Comparison of ENCODE assay signal across 30 cellular contexts in genomic region chr6:162603231-162603630, GRCh38.
"Had no signal": no experiment of that assay in that cellular context is flagged by ENCODE, and none has a peak within 500 bp of the region (broad histone marks: within the 10 kb centered on the region; RNA-seq: fewer than 3 reads in every experiment).

No MANE protein-coding gene starts in this region.

- H3K36me3 Mint-ChIP-seq: natural killer cell treated with Interleukin-12 subunit alpha and Interleukin-12 subunit beta and Interleukin-15 and Interleukin-18, amount 100 ng/mL, for 72 hours; stimulated activated memory B cell treated with anti-CD40 and anti-IgM and Interleukin-4, amounts not matched to agents 10 μg/mL and 1 μg/mL and 100 μg/mL, for 72 hours; type B pancreatic cell had no signal

- H2AFZ ChIP-seq: parathyroid adenoma had no signal

- H3K27ac ChIP-seq: ovary, parathyroid adenoma, psoas muscle, right lobe of liver, skin epidermis, spleen, suprapubic skin, testis, tibial artery, transverse colon, upper lobe of right lung, uterus had no signal

- H3K27me3 Mint-ChIP-seq: naive thymus-derived CD8-positive, alpha-beta T cell; natural killer cell treated with Interleukin-12 subunit alpha and Interleukin-12 subunit beta and Interleukin-15 and Interleukin-18, amount 100 ng/mL, for 72 hours; stimulated activated memory B cell treated with anti-CD40 and anti-IgM and Interleukin-4, amounts not matched to agents 10 μg/mL and 1 μg/mL and 100 μg/mL, for 72 hours; stimulated activated naive CD8-positive, alpha-beta T cell treated with anti-CD3 and anti-CD28 coated beads, Interleukin-15, amount 100 ng/mL, for 72 hours had no signal

- H3K4me1 ChIP-seq: parathyroid adenoma, psoas muscle, right lobe of liver, spleen, suprapubic skin, testis, tibial artery, transverse colon, upper lobe of right lung, uterus had no signal

- ATAC-seq: naive thymus-derived CD8-positive, alpha-beta T cell; natural killer cell treated with Interleukin-12 subunit alpha and Interleukin-12 subunit beta and Interleukin-15 and Interleukin-18, amount 100 ng/mL, for 72 hours; psoas muscle; right lobe of liver; stimulated activated memory B cell treated with anti-CD40 and anti-IgM and Interleukin-4, amounts not matched to agents 10 μg/mL and 1 μg/mL and 100 μg/mL, for 72 hours; stimulated activated naive CD8-positive, alpha-beta T cell treated with anti-CD3 and anti-CD28 coated beads, Interleukin-15, amount 100 ng/mL, for 72 hours; stimulated activated naive CD8-positive, alpha-beta T cell treated with anti-CD3 and anti-CD28 coated beads, Interleukin-15, Interleukin-2, amounts not matched to agents 100 U/mL and 50 U/mL, for 24 hours; upper lobe of right lung had no signal

- H3K4me2 ChIP-seq: smooth muscle cell had no signal

- DNase-seq: naive thymus-derived CD8-positive, alpha-beta T cell; nephron progenitor cell; occipital lobe; ovary; posterior cingulate gyrus; psoas muscle; right lobe of liver; spleen; stimulated activated CD4-positive, alpha-beta T cell treated with anti-CD3 and anti-CD28 coated beads, Interleukin-12 subunit alpha, Interleukin-12 subunit beta, amount 100 ng/mL, for 4 hours; stimulated activated CD4-positive, alpha-beta T cell treated with anti-CD3 and anti-CD28 coated beads, Interleukin-1b, Interleukin-23, amount 100 ng/mL, for 48 hours; stimulated activated CD4-positive, alpha-beta T cell treated with anti-CD3 and anti-CD28 coated beads, Interleukin-4, amount 100 ng/mL, for 1 hour; stimulated activated CD4-positive, alpha-beta T cell treated with anti-CD3 and anti-CD28 coated beads, Interleukin-4, amount 100 ng/mL, for 4 hours; stimulated activated CD8-positive, alpha-beta memory T cell treated with anti-CD3 and anti-CD28 coated beads, Interleukin-4, amount 100 ng/mL, for 48 hours; stimulated activated naive CD4-positive, alpha-beta T cell; stimulated activated naive CD8-positive, alpha-beta T cell treated with anti-CD3 and anti-CD28 coated beads, Interleukin-15, amount 100 ng/mL, for 72 hours; stimulated activated naive CD8-positive, alpha-beta T cell treated with anti-CD3 and anti-CD28 coated beads, Interleukin-15, Interleukin-2, amounts not matched to agents 100 U/mL and 50 U/mL, for 24 hours; testis; tibial artery; transverse colon; upper lobe of right lung; uterus had no signal

- H3K9me3 Mint-ChIP-seq: nephron progenitor cell; neural crest cell; stimulated activated naive CD8-positive, alpha-beta T cell treated with anti-CD3 and anti-CD28 coated beads, Interleukin-15, amount 100 ng/mL, for 72 hours; type B pancreatic cell had no signal

- H3K4me3 ChIP-seq: ovary, psoas muscle, right lobe of liver, skin epidermis, smooth muscle cell, spleen, suprapubic skin, testis, tibial artery, transverse colon, upper lobe of right lung, uterus had no signal

- H3K9ac ChIP-seq: parathyroid adenoma had no signal

- H3K27me3 ChIP-seq: ovary, right lobe of liver, spleen, suprapubic skin, testis, tibial artery, transverse colon, upper lobe of right lung, uterus had no signal

- H3K4me1 Mint-ChIP-seq: stimulated activated memory B cell treated with anti-CD40 and anti-IgM and Interleukin-4, amounts not matched to agents 10 μg/mL and 1 μg/mL and 100 μg/mL, for 72 hours; stimulated activated naive CD8-positive, alpha-beta T cell treated with anti-CD3 and anti-CD28 coated beads, Interleukin-15, amount 100 ng/mL, for 72 hours had no signal

- H3K9me3 ChIP-seq: ovary, psoas muscle, right lobe of liver, spleen, suprapubic skin, testis, tibial artery, transverse colon, upper lobe of right lung, uterus had no signal

- H3K4me3 Mint-ChIP-seq: naive thymus-derived CD8-positive, alpha-beta T cell; natural killer cell treated with Interleukin-12 subunit alpha and Interleukin-12 subunit beta and Interleukin-15 and Interleukin-18, amount 100 ng/mL, for 72 hours; nephron progenitor cell; neural crest cell; stimulated activated memory B cell treated with anti-CD40 and anti-IgM and Interleukin-4, amounts not matched to agents 10 μg/mL and 1 μg/mL and 100 μg/mL, for 72 hours; stimulated activated naive CD8-positive, alpha-beta T cell treated with anti-CD3 and anti-CD28 coated beads, Interleukin-15, amount 100 ng/mL, for 72 hours; type B pancreatic cell had no signal

- H3K27ac Mint-ChIP-seq: naive thymus-derived CD8-positive, alpha-beta T cell; natural killer cell treated with Interleukin-12 subunit alpha and Interleukin-12 subunit beta and Interleukin-15 and Interleukin-18, amount 100 ng/mL, for 72 hours; nephron progenitor cell; progenitor cell of endocrine pancreas; stimulated activated memory B cell treated with anti-CD40 and anti-IgM and Interleukin-4, amounts not matched to agents 10 μg/mL and 1 μg/mL and 100 μg/mL, for 72 hours; stimulated activated naive CD8-positive, alpha-beta T cell treated with anti-CD3 and anti-CD28 coated beads, Interleukin-15, amount 100 ng/mL, for 72 hours; type B pancreatic cell had no signal

- H3K79me2 ChIP-seq: parathyroid adenoma had no signal

- H3K36me3 ChIP-seq: ovary, right lobe of liver, spleen, suprapubic skin, tibial artery, transverse colon, upper lobe of right lung, uterus had no signal
